23 cellular contexts compared by ENCODE assay signal in genomic region chr20:57792386-57793095, GRCh38.
DNase-seq lines count a peak whose midpoint lies in the region; ATAC-seq and TF ChIP-seq lines count a peak whose summit lies in the region.
"Had no signal": no experiment of that assay in that cellular context is flagged by ENCODE, and none has a peak within 500 bp of the region (broad histone marks: within the 10 kb centered on the region; RNA-seq: fewer than 3 reads in every experiment).

No MANE protein-coding gene starts in this region.

- no peak overlapping the region for H2BK12ac ChIP-seq in mesenchymal stem cell (ENCODE audit: low read length in 2 of 2)

- H3K4me1 ChIP-seq in mesenchymal stem cell (ENCODE audit: control insufficient read depth, insufficient read depth, low read depth, low read length) (peaks cover 6% of the 10 kb centered on the region), spleen (peaks cover 0 to 20% (median 2%) of the 10 kb centered on the region in 6 donors)
- H3K4me1 ChIP-seq: adrenal gland, tibial artery had no signal

- no peak overlapping the region for H3K4me3 ChIP-seq in brain microvascular endothelial cell (ENCODE audit: low read depth, low read length)
- peak overlapping the region in 1 of 2 experiments; percentile 3 for H3K4me3 ChIP-seq in mesenchymal stem cell (ENCODE audit: insufficient read depth in 1 of 2, low read depth in 1 of 2, low read length in 2 of 2)
- H3K4me3 ChIP-seq in spleen = no peak overlapping the region
- H3K4me3 ChIP-seq: A549, adrenal gland, heart right ventricle, SJSA1, tibial artery had no signal

- CTCF ChIA-PET in activated CD8-positive, alpha-beta T cell treated with anti-CD3 and anti-CD28 coated beads for 36 hours (lab: Charles Lee) = no interaction called here

- H4K91ac ChIP-seq in mesenchymal stem cell (ENCODE audit: low read length) = peak overlapping the region; percentile 54

- no peak overlapping the region for H3K27ac Mint-ChIP-seq in activated CD8-positive, alpha-beta T cell treated with anti-CD3 and anti-CD28 coated beads for 36 hours
- H3K27ac Mint-ChIP-seq: activated CD4-positive, alpha-beta T cell treated with anti-CD3 and anti-CD28 coated beads for 36 hours; activated CD8-positive, alpha-beta memory T cell treated with anti-CD3 and anti-CD28 coated beads, Interleukin-2, amount 10 ng/mL, durations not matched to agents 7 days and 5 days; activated T-helper 2 cell treated with anti-CD3 and anti-CD28 coated beads, Interferon-gamma antibody, Interleukin-2, Interleukin-4, amounts not matched to agents 10 μg/mL and 5 μg/mL and 100 μg/mL, durations not matched to agents 14 hours and 24 hours and 36 hours had no signal

- no peak overlapping the region for H3K23ac ChIP-seq in mesenchymal stem cell (ENCODE audit: low read length in 2 of 2)

- H3K27me3 ChIP-seq in brain microvascular endothelial cell (replicated peaks) (no peaks in the 10 kb centered on the region), mesenchymal stem cell (ENCODE audit: control insufficient read depth in 1 of 2, insufficient read depth in 1 of 2, low read length in 2 of 2) (peaks cover 0 to 32% of the 10 kb centered on the region in 2 experiments), spleen (replicated peaks in 1 of 7) (no peaks in the 10 kb centered on the region)
- H3K27me3 ChIP-seq: adrenal gland, heart right ventricle, SJSA1, tibial artery had no signal

- peaks cover 3% of the 10 kb centered on the region for H3K9me3 ChIP-seq in mesenchymal stem cell (ENCODE audit: control insufficient read depth, low read length)
- H3K9me3 ChIP-seq in spleen = no peaks in the 10 kb centered on the region
- H3K9me3 ChIP-seq: A549, adrenal gland, SJSA1, tibial artery had no signal

- no peak overlapping the region for H2AK5ac ChIP-seq in mesenchymal stem cell (ENCODE audit: low read length, severe bottlenecking)

- no peak overlapping the region for H3K4me3 Mint-ChIP-seq in activated CD8-positive, alpha-beta T cell treated with anti-CD3 and anti-CD28 coated beads for 36 hours
- H3K4me3 Mint-ChIP-seq: activated CD4-positive, alpha-beta T cell treated with anti-CD3 and anti-CD28 coated beads for 36 hours; activated CD8-positive, alpha-beta memory T cell treated with anti-CD3 and anti-CD28 coated beads, Interleukin-2, amount 10 ng/mL, durations not matched to agents 7 days and 5 days had no signal

- H3K4ac ChIP-seq in mesenchymal stem cell (ENCODE audit: low read depth in 1 of 2, low read length in 2 of 2) = no peak overlapping the region

- no peak overlapping the region for H3K14ac ChIP-seq in mesenchymal stem cell (ENCODE audit: low read length in 2 of 2)

- POLR2A ChIA-PET in activated CD8-positive, alpha-beta T cell treated with anti-CD3 and anti-CD28 coated beads for 36 hours (lab: Charles Lee) = no interaction called here

- H3K36me3 ChIP-seq in brain microvascular endothelial cell (replicated peaks) = no peaks in the 10 kb centered on the region
- no peaks in the 10 kb centered on the region for H3K36me3 ChIP-seq in mesenchymal stem cell (ENCODE audit: control insufficient read depth in 1 of 2, insufficient read depth in 2 of 2, low read depth in 1 of 2, low read length in 2 of 2)
- no peaks in the 10 kb centered on the region for H3K36me3 ChIP-seq in spleen
- H3K36me3 ChIP-seq: adrenal gland, heart right ventricle, SJSA1, tibial artery had no signal

- no peak overlapping the region for H4K8ac ChIP-seq in mesenchymal stem cell (ENCODE audit: low read length)

- H3K4me1 Mint-ChIP-seq in activated CD8-positive, alpha-beta T cell treated with anti-CD3 and anti-CD28 coated beads for 36 hours (ENCODE audit: low read depth) = no peaks in the 10 kb centered on the region
- H3K4me1 Mint-ChIP-seq: activated CD4-positive, alpha-beta T cell treated with anti-CD3 and anti-CD28 coated beads for 36 hours; activated CD8-positive, alpha-beta memory T cell treated with anti-CD3 and anti-CD28 coated beads, Interleukin-2, amount 10 ng/mL, durations not matched to agents 7 days and 5 days had no signal

- no peak overlapping the region for H2BK120ac ChIP-seq in mesenchymal stem cell (ENCODE audit: low read depth, low read length)

- WGBS in mesenchymal stem cell = 82% methylated on average over 21 of the region's 21 CpGs
- WGBS in spleen, 5 donors = 70 to 83% (median 80%) methylated on average over 20 to 21 of the region's 21 CpGs

- peak; percentile 28 for DNase-seq in activated effector memory CD4-positive, alpha-beta T cell treated with anti-CD3 and anti-CD28 coated beads, Interleukin-2, amount 50 U/mL, for 16 hours
- no peak for DNase-seq in activated effector memory CD4-positive, alpha-beta T cell treated with Interleukin-2 at 50 U/mL for 16 hours
- DNase-seq in brain microvascular endothelial cell (peak; percentile 35), mesenchymal stem cell (no peak), spleen (peak; percentile 62), GM13977 (ENCODE audit: low spot score) (no peak)
- DNase-seq in activated CD8-positive, alpha-beta T cell treated with anti-CD3 and anti-CD28 coated beads for 36 hours = no peak
- DNase-seq: activated CD4-positive, alpha-beta T cell treated with anti-CD3 and anti-CD28 coated beads for 36 hours; activated CD8-positive, alpha-beta memory T cell treated with anti-CD3 and anti-CD28 coated beads, Interleukin-2, amount 10 ng/mL, durations not matched to agents 7 days and 5 days; effector CD4-positive, alpha-beta T cell; NCI-H1436; NCI-H226; retina; stimulated activated CD4-positive, alpha-beta T cell treated with anti-CD3 and anti-CD28 coated beads, Interleukin-15, amount 100 ng/mL, for 24 hours; stimulated activated naive CD4-positive, alpha-beta T cell; tibial artery had no signal

- no peaks in the 10 kb centered on the region for H3K36me3 Mint-ChIP-seq in activated CD8-positive, alpha-beta T cell treated with anti-CD3 and anti-CD28 coated beads for 36 hours (ENCODE audit: low read depth)
- H3K36me3 Mint-ChIP-seq: activated CD8-positive, alpha-beta memory T cell treated with anti-CD3 and anti-CD28 coated beads, Interleukin-2, amount 10 ng/mL, durations not matched to agents 7 days and 5 days had no signal

- H3K9ac ChIP-seq in mesenchymal stem cell (ENCODE audit: low read length) = no peak overlapping the region

- in situ Hi-C loops in brain microvascular endothelial cell (cut with HindIII; ENCODE audit: low pct_ligation_motif_present, low sequenced_read_pairs) = no loop called here
- in situ Hi-C loops in GM13977 (cut with MboI; ENCODE audit: low pct_unique_long_range_greater_than_20kb, low sequenced_read_pairs, unreplicated experiment) = no loop called here

- ATAC-seq in activated CD8-positive, alpha-beta T cell treated with anti-CD3 and anti-CD28 coated beads for 36 hours = no peak
- no peak for ATAC-seq in GM18502 (IDR thresholded peaks at IDR 0.05; ENCODE audit: poor library complexity, unreplicated experiment)
- ATAC-seq: A549; activated CD4-positive, alpha-beta T cell treated with anti-CD3 and anti-CD28 coated beads for 36 hours; activated CD8-positive, alpha-beta memory T cell treated with anti-CD3 and anti-CD28 coated beads, Interleukin-2, amount 10 ng/mL, durations not matched to agents 7 days and 5 days had no signal

- no peaks in the 10 kb centered on the region for H3K9me3 Mint-ChIP-seq in activated CD8-positive, alpha-beta T cell treated with anti-CD3 and anti-CD28 coated beads for 36 hours
- H3K9me3 Mint-ChIP-seq: activated T-helper 2 cell treated with anti-CD3 and anti-CD28 coated beads, Interferon-gamma antibody, Interleukin-2, Interleukin-4, amounts not matched to agents 10 μg/mL and 5 μg/mL and 100 μg/mL, durations not matched to agents 14 hours and 24 hours and 36 hours had no signal

- no peaks in the 10 kb centered on the region for H3K79me1 ChIP-seq in mesenchymal stem cell (replicated peaks; ENCODE audit: low read length, poor library complexity, severe bottlenecking)

- no peak overlapping the region for H2BK15ac ChIP-seq in mesenchymal stem cell (ENCODE audit: low read depth, poor library complexity, severe bottlenecking)

- H3K27ac ChIP-seq in brain microvascular endothelial cell = no peak overlapping the region
- H3K27ac ChIP-seq in mesenchymal stem cell (ENCODE audit: low read length, poor library complexity, severe bottlenecking) = no peak overlapping the region
- no peak overlapping the region for H3K27ac ChIP-seq in spleen
- H3K27ac ChIP-seq: adrenal gland, C4-2B, SJSA1, tibial artery had no signal

- TF ChIP-seq CTCF in brain microvascular endothelial cell (IDR thresholded peaks at IDR 0.05; ENCODE audit: low read depth, low read length, missing control alignments) (no peak), spleen (IDR thresholded peaks at IDR 0.05 in 8 of 11, conservative IDR thresholded peaks at IDR 0.05 in 3 of 11) (no peak), GM13977 (IDR thresholded peaks at IDR 0.05; ENCODE audit: extremely low read depth, insufficient read depth, missing control alignments) (no peak)
- no peak for TF ChIP-seq CTCF in activated CD8-positive, alpha-beta T cell treated with anti-CD3 and anti-CD28 coated beads for 36 hours (IDR thresholded peaks at IDR 0.05)

- no peak overlapping the region for H3K18ac ChIP-seq in mesenchymal stem cell (ENCODE audit: low read depth in 1 of 2, low read length in 2 of 2)

- H2AFZ ChIP-seq in mesenchymal stem cell (ENCODE audit: low read depth, low read length) = no peak overlapping the region

- no peak overlapping the region for H3K4me2 ChIP-seq in mesenchymal stem cell (ENCODE audit: low read length, poor library complexity, severe bottlenecking)
- H3K4me2 ChIP-seq: A549 had no signal

- intact Hi-C loops in spleen (cut with DNase I; ENCODE audit: low total_unique reads) = loop anchor here (2.0 kb wide), 1 partner anchor 42 kb away; no protein-coding TSS in a partner anchor
- intact Hi-C loops in activated CD8-positive, alpha-beta T cell treated with anti-CD3 and anti-CD28 coated beads for 36 hours (cut with micrococcal nuclease) = no loop called here

- no peaks in the 10 kb centered on the region for H3K27me3 Mint-ChIP-seq in activated CD8-positive, alpha-beta T cell treated with anti-CD3 and anti-CD28 coated beads for 36 hours
- H3K27me3 Mint-ChIP-seq: activated CD4-positive, alpha-beta T cell treated with anti-CD3 and anti-CD28 coated beads for 36 hours had no signal

- H2BK5ac ChIP-seq in mesenchymal stem cell (ENCODE audit: low read depth, low read length, poor library complexity, severe bottlenecking) = no peak overlapping the region

- no peak for TF ChIP-seq POLR2A in spleen (IDR thresholded peaks at IDR 0.05)

Comparison
In these comparisons a context has a peak if more than half of its experiments do, and no peak if none do; other contexts are left out.
1. DNase-seq: peak in activated effector memory CD4-positive, alpha-beta T cell treated with anti-CD3 and anti-CD28 coated beads, Interleukin-2, amount 50 U/mL, for 16 hours (single experiment), brain microvascular endothelial cell (single experiment) and spleen (single experiment); none in activated effector memory CD4-positive, alpha-beta T cell treated with Interleukin-2 at 50 U/mL for 16 hours (single experiment), mesenchymal stem cell (single experiment), GM13977 (single experiment) and activated CD8-positive, alpha-beta T cell treated with anti-CD3 and anti-CD28 coated beads for 36 hours (single experiment).